Comparison of ENCODE assay signal across 7 cellular contexts in the genomic region with DNA sequence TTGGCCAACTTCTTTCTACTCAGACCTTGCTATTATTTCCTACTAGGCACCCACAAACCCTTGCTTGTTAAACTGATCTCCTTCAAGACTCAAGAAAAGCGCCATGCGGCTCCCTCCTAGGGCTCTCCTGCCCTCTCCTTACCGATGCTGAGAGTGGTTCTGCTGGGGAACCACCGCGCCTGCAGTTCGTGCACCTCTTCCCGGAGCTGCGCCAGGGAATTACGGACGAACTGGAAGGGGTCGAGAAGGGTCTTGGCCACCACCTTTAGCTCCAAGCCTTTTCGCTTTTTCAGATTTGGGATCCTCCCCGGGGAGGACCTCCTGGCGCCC.
DNase-seq lines count a peak whose midpoint lies in the region; ATAC-seq and TF ChIP-seq lines count a peak whose summit lies in the region.
"Not testable (repeated sequence)": the region's sequence is repeated elsewhere in the genome, so short reads cannot be mapped to it uniquely, and the experiment has no call there.

No MANE protein-coding gene starts in this region.

- peaks cover 27% of the 10 kb centered on the region for H3K4me1 Mint-ChIP-seq in Calu3 (ENCODE audit: low read depth, unreplicated experiment)
- not testable (repeated sequence) for H3K4me1 Mint-ChIP-seq in activated naive CD4-positive, alpha-beta T cell treated with anti-CD3 and anti-CD28 coated beads for 36 hours (ENCODE audit: low read depth)

- CTCF ChIA-PET in Calu3 (lab: Charles Lee): interaction anchor here (0.6 to 1.2 kb wide), 3 partner anchors 147 to 522 kb away, joined by 3 to 5 read pairs (median 3); no protein-coding TSS in a partner anchor
- CTCF ChIA-PET in activated naive CD4-positive, alpha-beta T cell treated with anti-CD3 and anti-CD28 coated beads for 36 hours (lab: Charles Lee): not testable (repeated sequence)

- not testable (repeated sequence) for H3K27ac ChIP-seq in coronary artery, psoas muscle
- H3K27ac ChIP-seq in lung (ENCODE audit: low read depth in 1 of 2, low read length in 1 of 2): peak overlapping the region in 1 of 2 donors; percentile 80

- not testable (repeated sequence) for TF ChIP-seq CTCF in Calu3 (IDR thresholded peaks at IDR 0.05; ENCODE audit: unreplicated experiment); coronary artery (IDR thresholded peaks at IDR 0.05); lung (IDR thresholded peaks at IDR 0.05; ENCODE audit: control extremely low read depth, extremely low read depth); psoas muscle (IDR thresholded peaks at IDR 0.05)

- not testable (repeated sequence) for BruUV-seq in Calu3 (replicated peaks; lab: Mats Ljungman, UMichigan)

- H3K4me3 ChIP-seq in coronary artery: peak overlapping the region; percentile 79
- H3K4me3 ChIP-seq in lung: not testable (repeated sequence)
- H3K4me3 ChIP-seq in psoas muscle: peak overlapping the region; percentile 59

- not testable (repeated sequence) for H3K9me3 ChIP-seq in lung (ENCODE audit: control insufficient read depth in 2 of 2, insufficient read depth in 1 of 2, low read length in 1 of 2); psoas muscle

- WGBS in lung, 2 donors: 3 to 5% methylated on average over 14 of the region's 14 CpGs
- 2 to 3% (median 2%) methylated on average over 14 of the region's 14 CpGs for WGBS in psoas muscle, 3 donors

- not testable (repeated sequence) for H3K27ac Mint-ChIP-seq in Calu3 (ENCODE audit: unreplicated experiment); activated naive CD4-positive, alpha-beta T cell treated with anti-CD3 and anti-CD28 coated beads for 36 hours

- intact Hi-C loops in Calu3 (cut with micrococcal nuclease; ENCODE audit: unreplicated experiment): loop anchor here (5.0 to 10.0 kb wide), 2 partner anchors 437 to 511 kb away; no protein-coding TSS in a partner anchor
- intact Hi-C loops in activated naive CD4-positive, alpha-beta T cell treated with anti-CD3 and anti-CD28 coated beads for 36 hours (cut with micrococcal nuclease): loop anchor here (2.0 to 10.0 kb wide), 5 partner anchors 69 to 352 kb away; partner anchors contain the start of genes DPY19L1 and TBX20
- intact Hi-C loops in Right ventricle myocardium superior (cut with DNase I): not testable (repeated sequence)
- intact Hi-C loops in psoas muscle (cut with DNase I): loop anchor here in 1 of 2 donors (10.0 kb wide), 1 partner anchor 349 kb away; no protein-coding TSS in a partner anchor

- not testable (repeated sequence) for H3K27me3 ChIP-seq in lung (ENCODE audit: control insufficient read depth, insufficient read depth)
- H3K27me3 ChIP-seq in psoas muscle (ENCODE audit: insufficient read depth in 3 of 3, low read length in 2 of 3): peaks cover 0 to 26% (median 2%) of the 10 kb centered on the region in 3 donors

- DNase-seq in Calu3; activated naive CD4-positive, alpha-beta T cell treated with anti-CD3 and anti-CD28 coated beads for 36 hours; coronary artery (ENCODE audit: low spot score); lung (ENCODE audit: low spot score); psoas muscle: not testable (repeated sequence)
- DNase-seq in NCI-H1092 treated with DMSO at 0.1 percent for 48 hours (lab: John Stamatoyannopoulos, UW): peak; percentile 62
- peak; percentile 41 for DNase-seq in Right ventricle myocardium superior

- peaks cover 14% of the 10 kb centered on the region for H3K36me3 Mint-ChIP-seq in Calu3 (ENCODE audit: insufficient read depth, unreplicated experiment)
- H3K36me3 Mint-ChIP-seq in activated naive CD4-positive, alpha-beta T cell treated with anti-CD3 and anti-CD28 coated beads for 36 hours (ENCODE audit: low read depth): not testable (repeated sequence)

- H3K36me3 ChIP-seq in lung (ENCODE audit: control insufficient read depth in 2 of 2, insufficient read depth in 2 of 2, low read length in 2 of 2); psoas muscle (ENCODE audit: insufficient read depth in 1 of 2, low read depth in 1 of 2): not testable (repeated sequence)

- not testable (repeated sequence) for H3K4me1 ChIP-seq in lung (ENCODE audit: control insufficient read depth in 2 of 2, insufficient read depth in 2 of 2, low read length in 2 of 2); psoas muscle

- peaks cover 37% of the 10 kb centered on the region for H3K27me3 Mint-ChIP-seq in Calu3 (ENCODE audit: unreplicated experiment)
- H3K27me3 Mint-ChIP-seq in activated naive CD4-positive, alpha-beta T cell treated with anti-CD3 and anti-CD28 coated beads for 36 hours (ENCODE audit: low read depth): peaks cover 25% of the 10 kb centered on the region

- not testable (repeated sequence) for H3K9me3 Mint-ChIP-seq in Calu3 (ENCODE audit: low read depth, unreplicated experiment); activated naive CD4-positive, alpha-beta T cell treated with anti-CD3 and anti-CD28 coated beads for 36 hours

- ATAC-seq in Right ventricle myocardium superior (ENCODE audit: poor library complexity); psoas muscle: not testable (repeated sequence)
- peak; percentile 81 for ATAC-seq in lung (ENCODE audit: insufficient read depth, low FRiP score)

- H3K4me3 Mint-ChIP-seq in Calu3 (ENCODE audit: low read depth, unreplicated experiment): peak overlapping the region; percentile 91
- H3K4me3 Mint-ChIP-seq in activated naive CD4-positive, alpha-beta T cell treated with anti-CD3 and anti-CD28 coated beads for 36 hours: peak overlapping the region; percentile 71
